Comparison of ENCODE assay signal across 8 cellular contexts in genomic region chr13:44373601-44374347, GRCh38. TPM values are rescaled to one million over a fixed set of nuclear protein-coding genes. Genes with fewer than 3 reads are reported as not detected.
DNase-seq lines count a peak whose midpoint lies in the region; ATAC-seq and TF ChIP-seq lines count a peak whose summit lies in the region.

TSS of gene SERP2 (plus strand) at chr13:44373824. CDS start at chr13:44374026, 202 bp downstream.

- no peaks in the 10 kb centered on the region for H3K9me3 Mint-ChIP-seq in stimulated activated naive B cell treated with anti-CD40 and anti-IgM and Interleukin-4, amounts not matched to agents 10 μg/mL and 1 μg/mL and 100 μg/mL, for 72 hours

- ATAC-seq in stimulated activated naive B cell treated with anti-CD40 and anti-IgM and Interleukin-4, amounts not matched to agents 10 μg/mL and 1 μg/mL and 100 μg/mL, for 72 hours (replicated peaks) = peak; percentile 69 to 72
- ATAC-seq in HG02870 (IDR thresholded peaks at IDR 0.05; ENCODE audit: unreplicated experiment) (no peak), HG02973 (IDR thresholded peaks at IDR 0.05; ENCODE audit: unreplicated experiment) (no peak)

- no peaks in the 10 kb centered on the region for H3K36me3 Mint-ChIP-seq in stimulated activated naive B cell treated with anti-CD40 and anti-IgM and Interleukin-4, amounts not matched to agents 10 μg/mL and 1 μg/mL and 100 μg/mL, for 72 hours

- DNase-seq in stimulated activated CD4-positive, alpha-beta T cell treated with anti-CD3 and anti-CD28 coated beads, Interleukin-15, amount 100 ng/mL, for 24 hours = peak; percentile 34
- no peak for DNase-seq in stimulated activated CD4-positive, alpha-beta T cell treated with anti-CD3 and anti-CD28 coated beads, Interleukin-4, amount 100 ng/mL, for 1 hour
- DNase-seq in cardiac fibroblast (ENCODE audit: low read depth in 2 of 2) (peak in 1 of 2 donors; percentile 9), kidney epithelial cell (ENCODE audit: low read depth) (no peak), epidermal melanocyte (ENCODE audit: insufficient read length, low spot score) (no peak)
- no peak for DNase-seq in stimulated activated naive B cell treated with anti-CD40 and anti-IgM and Interleukin-4, amounts not matched to agents 10 μg/mL and 1 μg/mL and 100 μg/mL, for 72 hours

- no peaks in the 10 kb centered on the region for H3K27me3 ChIP-seq in kidney epithelial cell (ENCODE audit: control insufficient read depth, insufficient read depth, low read length)

- H3K36me3 ChIP-seq in kidney epithelial cell (ENCODE audit: control insufficient read depth, insufficient read depth, low read length) = no peaks in the 10 kb centered on the region

- H3K4me1 Mint-ChIP-seq in stimulated activated naive B cell treated with anti-CD40 and anti-IgM and Interleukin-4, amounts not matched to agents 10 μg/mL and 1 μg/mL and 100 μg/mL, for 72 hours = peaks cover 6 to 9% of the 10 kb centered on the region in 2 donors

- peaks cover 25 to 32% of the 10 kb centered on the region in 2 donors for H3K27me3 Mint-ChIP-seq in stimulated activated naive B cell treated with anti-CD40 and anti-IgM and Interleukin-4, amounts not matched to agents 10 μg/mL and 1 μg/mL and 100 μg/mL, for 72 hours

- H3K4me3 ChIP-seq in cardiac fibroblast (replicated peaks in 1 of 2; ENCODE audit: low read depth in 2 of 2, low read length in 2 of 2) = peak within 1 kb of the TSS; percentile 47 to 52
- H3K4me3 ChIP-seq in kidney epithelial cell (ENCODE audit: low read depth, low read length) = peak within 1 kb of the TSS; percentile 43

- TF ChIP-seq CTCF in cardiac fibroblast (IDR thresholded peaks at IDR 0.05; ENCODE audit: low read depth, low read length) (no peak), kidney epithelial cell (IDR thresholded peaks at IDR 0.05; ENCODE audit: insufficient read depth, low read length, poor library complexity, severe bottlenecking) (no peak)

- H3K4me3 Mint-ChIP-seq in stimulated activated naive B cell treated with anti-CD40 and anti-IgM and Interleukin-4, amounts not matched to agents 10 μg/mL and 1 μg/mL and 100 μg/mL, for 72 hours = peak within 1 kb of the TSS; percentile 66 to 81

- no peak within 1 kb of the TSS for H3K27ac Mint-ChIP-seq in stimulated activated naive B cell treated with anti-CD40 and anti-IgM and Interleukin-4, amounts not matched to agents 10 μg/mL and 1 μg/mL and 100 μg/mL, for 72 hours

RNA-seq across cellular contexts. Expression of gene SERP2, which starts in this region (rescaled TPM):
- 5.1 and 9.7 TPM in 2 replicates for total RNA-seq in kidney epithelial cell

Comparison
In these comparisons a context has a peak if more than half of its experiments do, and no peak if none do; other contexts are left out.
1. ATAC-seq: peak in stimulated activated naive B cell treated with anti-CD40 and anti-IgM and Interleukin-4, amounts not matched to agents 10 μg/mL and 1 μg/mL and 100 μg/mL, for 72 hours (2 of 2); none in HG02870 (single experiment) and HG02973 (single experiment).